Comparison of ENCODE assay signal across 7 cellular contexts in the genomic region with DNA sequence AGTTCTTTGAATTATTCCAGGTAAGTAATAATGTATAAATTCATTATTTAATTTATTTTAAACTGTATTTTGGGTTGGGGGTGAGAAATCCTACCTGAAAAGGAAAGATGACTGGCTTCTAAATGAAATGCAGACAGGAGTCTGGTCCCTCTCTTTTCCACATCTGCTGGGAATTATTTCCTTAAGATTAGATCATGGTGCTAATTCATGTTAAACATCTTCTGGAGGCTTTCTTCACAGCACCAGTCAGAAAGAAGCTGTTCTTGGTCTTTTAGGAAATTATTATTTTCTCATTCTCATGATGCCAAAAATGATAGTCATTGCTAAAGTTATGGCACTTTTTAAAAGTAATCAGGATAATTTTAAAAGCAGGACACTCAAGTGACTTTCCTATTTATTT.
"Had no signal": no experiment of that assay in that cellular context is flagged by ENCODE, and none has a peak within 500 bp of the region (broad histone marks: within the 10 kb centered on the region; RNA-seq: fewer than 3 reads in every experiment).

No MANE protein-coding gene starts in this region.

- H3K36me3 ChIP-seq: HAP-1 had no signal

- DNase-seq: GOT3, H7, HFFc6, IMR-90 had no signal

- ATAC-seq: HCT116, K562 had no signal

- H3K9me3 ChIP-seq: HAP-1 had no signal

- H3K4me3 Mint-ChIP-seq: HFFc6 had no signal

- H3K4me3 ChIP-seq: HAP-1, K562 had no signal

- H3K9me3 Mint-ChIP-seq: HFFc6 had no signal
